Comparison of ENCODE assay signal across 7 cellular contexts in the genomic region with DNA sequence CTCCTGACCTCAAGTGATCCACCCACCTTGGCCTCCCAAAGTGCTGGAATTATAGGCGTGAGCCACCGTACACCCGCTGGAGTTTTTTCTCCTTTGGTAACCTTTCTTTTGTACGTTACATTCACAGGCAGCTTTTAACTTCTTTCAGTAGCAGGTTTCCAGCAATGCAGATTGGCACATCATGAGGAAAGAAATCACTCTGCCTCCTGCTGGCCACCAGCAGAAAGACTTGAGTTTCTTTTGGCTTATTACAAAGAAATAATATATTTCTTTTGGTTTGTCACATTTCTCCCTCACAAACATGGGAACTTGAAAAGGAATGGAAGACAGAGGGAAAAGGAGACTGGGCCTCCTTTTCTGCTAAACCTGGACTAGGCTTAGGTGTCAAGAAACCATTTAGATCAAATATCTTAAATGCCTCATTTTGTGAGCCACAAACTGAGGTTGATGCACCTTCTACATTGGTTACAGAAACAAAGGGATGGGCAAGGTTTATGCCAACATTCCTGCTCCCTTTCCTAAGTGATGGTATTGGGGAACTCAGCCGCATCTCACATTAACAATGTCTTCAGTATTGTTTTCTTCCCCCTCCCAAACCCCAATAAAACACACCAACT. TPM values are rescaled to one million over a fixed set of nuclear protein-coding genes. Genes with fewer than 3 reads are reported as not detected.
DNase-seq lines count a peak whose midpoint lies in the region; ATAC-seq and TF ChIP-seq lines count a peak whose summit lies in the region.

No MANE protein-coding gene starts in this region.

- no peak for TF ChIP-seq EP300 in neural cell (conservative IDR thresholded peaks at IDR 0.05; ENCODE audit: poor library complexity, severe bottlenecking)

- POLR2A ChIA-PET in activated CD8-positive, alpha-beta T cell treated with anti-CD3 and anti-CD28 coated beads, Interleukin-2, amount 10 ng/mL, durations not matched to agents 7 days and 5 days (lab: Charles Lee), result interaction anchor here (1.0 to 15.3 kb wide), 3 partner anchors 8 to 58 kb away, joined by 4 to 224 read pairs (median 169); a partner anchor contains a TSS

- peaks cover 6% of the 10 kb centered on the region for H3K79me2 ChIP-seq in neural cell (replicated peaks; ENCODE audit: insufficient read depth, low read length)

- H3K27me3 Mint-ChIP-seq in activated CD8-positive, alpha-beta T cell treated with anti-CD3 and anti-CD28 coated beads, Interleukin-2, amount 10 ng/mL, durations not matched to agents 7 days and 5 days (ENCODE audit: low read depth), result no peaks in the 10 kb centered on the region

- no peak overlapping the region for H3K4me3 Mint-ChIP-seq in activated CD8-positive, alpha-beta T cell treated with anti-CD3 and anti-CD28 coated beads, Interleukin-2, amount 10 ng/mL, durations not matched to agents 7 days and 5 days

- no peaks in the 10 kb centered on the region for H3K27me3 ChIP-seq in neural cell (ENCODE audit: insufficient read depth, low read depth, low read length)
- no peaks in the 10 kb centered on the region for H3K27me3 ChIP-seq in upper lobe of right lung

- CTCF ChIA-PET in activated CD8-positive, alpha-beta T cell treated with anti-CD3 and anti-CD28 coated beads, Interleukin-2, amount 10 ng/mL, durations not matched to agents 7 days and 5 days (lab: Charles Lee), result interaction anchor here (0.7 to 17.7 kb wide), 15 partner anchors 7 to 199 kb away, joined by 3 to 386 read pairs (median 4); a partner anchor contains a TSS

- no peaks in the 10 kb centered on the region for H4K20me1 ChIP-seq in neural cell (ENCODE audit: insufficient read depth)

- peak; percentile 68 for TF ChIP-seq CTCF in neural cell (IDR thresholded peaks at IDR 0.05; ENCODE audit: poor library complexity, severe bottlenecking)
- TF ChIP-seq CTCF in upper lobe of right lung (IDR thresholded peaks at IDR 0.05), result peak; percentile 74

- no peaks in the 10 kb centered on the region for H3K9me2 ChIP-seq in neural cell (ENCODE audit: insufficient read depth, low read length)

- peaks cover 47% of the 10 kb centered on the region for H3K4me1 Mint-ChIP-seq in activated CD8-positive, alpha-beta T cell treated with anti-CD3 and anti-CD28 coated beads, Interleukin-2, amount 10 ng/mL, durations not matched to agents 7 days and 5 days (ENCODE audit: low read depth)

- no peaks in the 10 kb centered on the region for H3F3A ChIP-seq in neural cell (ENCODE audit: insufficient read depth, low read length, poor library complexity, severe bottlenecking)

- H3K36me3 ChIP-seq in neural cell (ENCODE audit: insufficient read depth, low read length) (peaks cover 6% of the 10 kb centered on the region), upper lobe of right lung (peaks cover 78% of the 10 kb centered on the region)

- H3K4me3 ChIP-seq in neural cell (ENCODE audit: low read length), result no peak overlapping the region
- H3K4me3 ChIP-seq in upper lobe of right lung, result no peak overlapping the region

- DNase-seq in GM03348 (ENCODE audit: low spot score) (peak; percentile 68), NAMALWA (ENCODE audit: low spot score) (peak; percentile 81), epidermal melanocyte (ENCODE audit: insufficient read length, low spot score) (peak; percentile 37), upper lobe of right lung (no peak)
- DNase-seq in activated CD8-positive, alpha-beta T cell treated with anti-CD3 and anti-CD28 coated beads, Interleukin-2, amount 10 ng/mL, durations not matched to agents 7 days and 5 days, result peak; percentile 72

- H3K36me3 Mint-ChIP-seq in activated CD8-positive, alpha-beta T cell treated with anti-CD3 and anti-CD28 coated beads, Interleukin-2, amount 10 ng/mL, durations not matched to agents 7 days and 5 days (ENCODE audit: low read depth), result peaks cover 67% of the 10 kb centered on the region

- no peak overlapping the region for H2AFZ ChIP-seq in neural cell (ENCODE audit: low read depth, low read length)

- H3K4me2 ChIP-seq in neural cell (ENCODE audit: low read length), result no peak overlapping the region

- peak overlapping the region; percentile 80 for H3K27ac Mint-ChIP-seq in activated CD8-positive, alpha-beta T cell treated with anti-CD3 and anti-CD28 coated beads, Interleukin-2, amount 10 ng/mL, durations not matched to agents 7 days and 5 days

- TF ChIP-seq RAD21 in neural cell (conservative IDR thresholded peaks at IDR 0.05), result peak; percentile 56

- H3K9me3 ChIP-seq in neural cell (ENCODE audit: low read length) (no peaks in the 10 kb centered on the region), upper lobe of right lung (no peaks in the 10 kb centered on the region)

- H3K9me3 Mint-ChIP-seq in activated CD8-positive, alpha-beta T cell treated with anti-CD3 and anti-CD28 coated beads, Interleukin-2, amount 10 ng/mL, durations not matched to agents 7 days and 5 days (ENCODE audit: insufficient read depth), result no peaks in the 10 kb centered on the region

- H3K4me1 ChIP-seq in upper lobe of right lung, result peaks cover 41% of the 10 kb centered on the region

- intact Hi-C loops in upper lobe of right lung (cut with DNase I), result loop anchor here (10.0 kb wide), 1 partner anchor 47 kb away; a partner anchor contains a TSS

- H3K27ac ChIP-seq in neural cell (ENCODE audit: low read length) (no peak overlapping the region), upper lobe of right lung (peak overlapping the region; percentile 39)

- H3K9ac ChIP-seq in neural cell (ENCODE audit: low read length), result no peak overlapping the region

- ATAC-seq in activated CD8-positive, alpha-beta T cell treated with anti-CD3 and anti-CD28 coated beads, Interleukin-2, amount 10 ng/mL, durations not matched to agents 7 days and 5 days, result peak; percentile 37
- ATAC-seq in upper lobe of right lung (peak; percentile 59), GM18858 (IDR thresholded peaks at IDR 0.05; ENCODE audit: unreplicated experiment) (no peak)

TF ChIP-seq in neural cell, 6 proteins besides CTCF, POLR2A, EP300 and RAD21:
- peak; percentile 72 for TF ChIP-seq SMC3 (conservative IDR thresholded peaks at IDR 0.05; ENCODE audit: poor library complexity)
- no peak for TF ChIP-seq TAF1 (IDR thresholded peaks at IDR 0.05; ENCODE audit: low read depth)

RNA-seq across cellular contexts. Expression of a gene that starts 7.8 kb away (rescaled TPM):
- total RNA-seq in activated CD8-positive, alpha-beta T cell treated with anti-CD3 and anti-CD28 coated beads, Interleukin-2, amount 10 ng/mL, durations not matched to agents 7 days and 5 days, result 100 to 1,000 TPM; 208 to 214 TPM
- polyA plus RNA-seq in neural cell, result 230 and 341 TPM in 2 replicates
- 181 and 184 TPM in 2 replicates for polyA minus RNA-seq in neural cell
- 188 TPM for total RNA-seq in upper lobe of right lung

RNA-seq across cellular contexts. Expression of a gene that starts 42.2 kb away (rescaled TPM):
- 100 to 1,000 TPM; 249 to 261 TPM for total RNA-seq in activated CD8-positive, alpha-beta T cell treated with anti-CD3 and anti-CD28 coated beads, Interleukin-2, amount 10 ng/mL, durations not matched to agents 7 days and 5 days
- 151 and 171 TPM in 2 replicates for polyA plus RNA-seq in neural cell
- polyA minus RNA-seq in neural cell, result 246 and 252 TPM in 2 replicates
- total RNA-seq in upper lobe of right lung, result 325 TPM
